Comparison of ENCODE assay signal across 1 cellular context in the genomic region with DNA sequence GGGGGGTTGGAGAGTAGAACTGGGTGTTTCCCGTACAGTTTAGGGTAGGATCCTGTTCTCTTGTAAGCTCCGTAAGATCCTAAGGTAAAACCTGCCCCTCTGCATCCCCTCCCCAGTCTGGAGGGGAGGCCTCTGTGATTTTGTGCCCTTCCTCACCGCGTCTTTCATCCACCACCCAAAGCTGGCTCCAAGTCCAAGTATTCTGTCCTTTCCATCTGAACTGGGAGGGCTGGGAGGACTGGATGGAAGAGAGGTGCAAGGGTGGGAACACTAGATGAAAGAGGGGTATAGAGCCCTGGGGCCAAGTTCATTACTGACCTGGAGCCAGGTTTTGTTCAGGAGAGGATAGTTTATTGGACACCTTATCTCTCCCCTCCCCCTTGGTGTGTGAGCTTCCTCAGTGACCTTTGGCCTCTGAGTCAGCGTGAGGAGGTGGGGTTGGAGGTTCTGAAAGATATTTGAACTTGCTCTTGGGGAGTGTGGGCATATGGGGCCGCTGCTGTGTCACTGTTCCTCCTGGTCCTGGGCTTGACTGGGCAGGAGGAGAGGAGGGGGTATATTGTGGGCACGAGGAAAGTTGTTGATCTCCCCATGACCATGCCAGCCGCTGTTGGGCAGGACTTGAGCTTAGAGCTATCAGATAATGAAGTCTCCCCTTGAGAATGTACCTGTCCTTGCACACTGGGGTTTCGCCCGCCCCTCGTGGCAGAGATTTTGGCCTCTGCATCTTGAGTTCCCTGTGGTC.
TF ChIP-seq lines count a peak whose summit lies in the region.

No MANE protein-coding gene starts in this region.

TF ChIP-seq in HepG2, 621 proteins besides CTCF, POLR2A, EP300 and RAD21 (continued from another document and continues in another):
- TF ChIP-seq, protein P1, sequence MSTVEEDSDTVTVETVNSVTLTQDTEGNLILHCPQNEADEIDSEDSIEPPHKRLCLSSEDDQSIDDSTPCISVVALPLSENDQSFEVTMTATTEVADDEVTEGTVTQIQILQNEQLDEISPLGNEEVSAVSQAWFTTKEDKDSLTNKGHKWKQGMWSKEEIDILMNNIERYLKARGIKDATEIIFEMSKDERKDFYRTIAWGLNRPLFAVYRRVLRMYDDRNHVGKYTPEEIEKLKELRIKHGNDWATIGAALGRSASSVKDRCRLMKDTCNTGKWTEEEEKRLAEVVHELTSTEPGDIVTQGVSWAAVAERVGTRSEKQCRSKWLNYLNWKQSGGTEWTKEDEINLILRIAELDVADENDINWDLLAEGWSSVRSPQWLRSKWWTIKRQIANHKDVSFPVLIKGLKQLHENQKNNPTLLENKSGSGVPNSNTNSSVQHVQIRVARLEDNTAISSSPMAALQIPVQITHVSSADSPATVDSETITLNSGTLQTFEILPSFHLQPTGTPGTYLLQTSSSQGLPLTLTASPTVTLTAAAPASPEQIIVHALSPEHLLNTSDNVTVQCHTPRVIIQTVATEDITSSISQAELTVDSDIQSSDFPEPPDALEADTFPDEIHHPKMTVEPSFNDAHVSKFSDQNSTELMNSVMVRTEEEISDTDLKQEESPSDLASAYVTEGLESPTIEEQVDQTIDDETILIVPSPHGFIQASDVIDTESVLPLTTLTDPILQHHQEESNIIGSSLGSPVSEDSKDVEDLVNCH (CRISPR knock-in tag; IDR thresholded peaks at IDR 0.05) = no peak
- TF ChIP-seq NAIF1 (CRISPR knock-in tag; IDR thresholded peaks at IDR 0.05; ENCODE audit: borderline replicate concordance) (no peak), LCORL (IDR thresholded peaks at IDR 0.05) (peak; percentile 28; the same call in 1 of the 2 replicates), LCORL (CRISPR knock-in tag; IDR thresholded peaks at IDR 0.05) (peak; percentile 61; the same call in 1 of the 2 replicates), ZNF652 (CRISPR knock-in tag; IDR thresholded peaks at IDR 0.05; ENCODE audit: borderline replicate concordance, low read depth) (peak; percentile 63; the same call in 1 of the 2 replicates), KAT8 (CRISPR knock-in tag; IDR thresholded peaks at IDR 0.05) (peak; percentile 81), ZNF615 (CRISPR knock-in tag; IDR thresholded peaks at IDR 0.05; ENCODE audit: borderline replicate concordance) (peak; percentile 48; the same call in 1 of the 2 replicates), GTF2F1 (IDR thresholded peaks at IDR 0.05; ENCODE audit: low read length) (0 out of 2 replicates have a peak, but pooled peaks have one; percentile 44), SOX5 (CRISPR knock-in tag; IDR thresholded peaks at IDR 0.05; ENCODE audit: borderline replicate concordance) (peak; percentile 81; the same call in 1 of the 2 replicates), MTA3 (CRISPR knock-in tag; IDR thresholded peaks at IDR 0.05) (no peak), HNRNPL (IDR thresholded peaks at IDR 0.05; ENCODE audit: low read depth, low read length) (peak; percentile 94), NFIC (IDR thresholded peaks at IDR 0.05; ENCODE audit: low read length) (peak; percentile 56; the same call in 1 of the 2 replicates), ZFP90 (CRISPR knock-in tag; IDR thresholded peaks at IDR 0.05; ENCODE audit: borderline replicate concordance) (peak; percentile 81; the same call in 1 of the 2 replicates), KLF9 (CRISPR knock-in tag; IDR thresholded peaks at IDR 0.05; ENCODE audit: low read depth) (0 out of 2 replicates have a peak, but pooled peaks have one; percentile 51), FOSL1 (CRISPR knock-in tag; IDR thresholded peaks at IDR 0.05; ENCODE audit: borderline replicate concordance) (peak; percentile 98), ZNF441 (CRISPR knock-in tag; IDR thresholded peaks at IDR 0.05; ENCODE audit: borderline replicate concordance) (peak; percentile 38; the same call in 1 of the 2 replicates), SMAD1 (CRISPR knock-in tag; IDR thresholded peaks at IDR 0.05; ENCODE audit: borderline replicate concordance, low read depth) (peak; percentile 50; the same call in 1 of the 2 replicates), ZNF607 (CRISPR knock-in tag; IDR thresholded peaks at IDR 0.05; ENCODE audit: borderline replicate concordance) (peak; percentile 61), ZNF431 (CRISPR knock-in tag; IDR thresholded peaks at IDR 0.05; ENCODE audit: borderline replicate concordance, low read depth) (peak; percentile 82; the same call in 1 of the 2 replicates), ZNF883 (CRISPR knock-in tag; IDR thresholded peaks at IDR 0.05; ENCODE audit: not compliant biosample characterization) (no peak), KDM3A (CRISPR knock-in tag; IDR thresholded peaks at IDR 0.05; ENCODE audit: low read depth) (peak; percentile 93), SNAPC2 (CRISPR knock-in tag; IDR thresholded peaks at IDR 0.05) (0 out of 2 replicates have a peak, but pooled peaks have one; percentile 65), ELF4 (CRISPR knock-in tag; IDR thresholded peaks at IDR 0.05; ENCODE audit: borderline replicate concordance) (no peak), ZNF160 (CRISPR knock-in tag; IDR thresholded peaks at IDR 0.05) (peak; percentile 49; the same call in 1 of the 2 replicates), SMARCC2 (IDR thresholded peaks at IDR 0.05) (0 out of 2 replicates have a peak, but pooled peaks have one; percentile 59), BORCS8-MEF2B (CRISPR knock-in tag; IDR thresholded peaks at IDR 0.05) (peak; percentile 65; the same call in 1 of the 2 replicates), ERF (CRISPR knock-in tag; IDR thresholded peaks at IDR 0.05) (peak; percentile 96), ASH2L (IDR thresholded peaks at IDR 0.05; ENCODE audit: insufficient read length, low read depth, low read length) (peak; percentile 43), DPF2 (CRISPR knock-in tag; IDR thresholded peaks at IDR 0.05; ENCODE audit: borderline replicate concordance, low read depth) (peak; percentile 87), RCOR2 (CRISPR knock-in tag; IDR thresholded peaks at IDR 0.05) (peak; percentile 34; the same call in 1 of the 2 replicates), SAP130 (CRISPR knock-in tag; IDR thresholded peaks at IDR 0.05; ENCODE audit: low read depth) (peak; percentile 99), POGZ (CRISPR knock-in tag; IDR thresholded peaks at IDR 0.05) (peak; percentile 24; the same call in 1 of the 2 replicates)
- TF ChIP-seq, protein P2, sequence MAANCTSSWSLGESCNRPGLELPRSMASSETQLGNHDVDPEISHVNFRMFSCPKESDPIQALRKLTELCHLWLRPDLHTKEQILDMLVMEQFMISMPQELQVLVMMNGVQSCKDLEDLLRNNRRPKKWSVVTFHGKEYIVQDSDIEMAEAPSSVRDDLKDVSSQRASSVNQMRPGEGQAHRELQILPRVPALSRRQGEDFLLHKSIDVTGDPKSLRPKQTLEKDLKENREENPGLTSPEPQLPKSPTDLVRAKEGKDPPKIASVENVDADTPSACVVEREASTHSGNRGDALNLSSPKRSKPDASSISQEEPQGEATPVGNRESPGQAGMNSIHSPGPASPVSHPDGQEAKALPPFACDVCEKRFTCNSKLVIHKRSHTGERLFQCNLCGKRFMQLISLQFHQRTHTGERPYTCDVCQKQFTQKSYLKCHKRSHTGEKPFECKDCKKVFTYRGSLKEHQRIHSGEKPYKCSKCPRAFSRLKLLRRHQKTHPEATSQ (CRISPR knock-in tag; IDR thresholded peaks at IDR 0.05; ENCODE audit: borderline replicate concordance) = peak; percentile 54; the same call in 1 of the 2 replicates
- TF ChIP-seq, protein P3, sequence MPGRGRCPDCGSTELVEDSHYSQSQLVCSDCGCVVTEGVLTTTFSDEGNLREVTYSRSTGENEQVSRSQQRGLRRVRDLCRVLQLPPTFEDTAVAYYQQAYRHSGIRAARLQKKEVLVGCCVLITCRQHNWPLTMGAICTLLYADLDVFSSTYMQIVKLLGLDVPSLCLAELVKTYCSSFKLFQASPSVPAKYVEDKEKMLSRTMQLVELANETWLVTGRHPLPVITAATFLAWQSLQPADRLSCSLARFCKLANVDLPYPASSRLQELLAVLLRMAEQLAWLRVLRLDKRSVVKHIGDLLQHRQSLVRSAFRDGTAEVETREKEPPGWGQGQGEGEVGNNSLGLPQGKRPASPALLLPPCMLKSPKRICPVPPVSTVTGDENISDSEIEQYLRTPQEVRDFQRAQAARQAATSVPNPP (CRISPR knock-in tag; IDR thresholded peaks at IDR 0.05) = no peak
- TF ChIP-seq, protein P4, sequence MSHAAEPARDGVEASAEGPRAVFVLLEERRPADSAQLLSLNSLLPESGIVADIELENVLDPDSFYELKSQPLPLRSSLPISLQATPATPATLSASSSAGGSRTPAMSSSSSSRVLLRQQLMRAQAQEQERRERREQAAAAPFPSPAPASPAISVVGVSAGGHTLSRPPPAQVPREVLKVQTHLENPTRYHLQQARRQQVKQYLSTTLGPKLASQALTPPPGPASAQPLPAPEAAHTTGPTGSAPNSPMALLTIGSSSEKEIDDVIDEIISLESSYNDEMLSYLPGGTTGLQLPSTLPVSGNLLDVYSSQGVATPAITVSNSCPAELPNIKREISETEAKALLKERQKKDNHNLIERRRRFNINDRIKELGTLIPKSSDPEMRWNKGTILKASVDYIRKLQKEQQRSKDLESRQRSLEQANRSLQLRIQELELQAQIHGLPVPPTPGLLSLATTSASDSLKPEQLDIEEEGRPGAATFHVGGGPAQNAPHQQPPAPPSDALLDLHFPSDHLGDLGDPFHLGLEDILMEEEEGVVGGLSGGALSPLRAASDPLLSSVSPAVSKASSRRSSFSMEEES (CRISPR knock-in tag; IDR thresholded peaks at IDR 0.05) = peak; percentile 60
- TF ChIP-seq, protein P5, sequence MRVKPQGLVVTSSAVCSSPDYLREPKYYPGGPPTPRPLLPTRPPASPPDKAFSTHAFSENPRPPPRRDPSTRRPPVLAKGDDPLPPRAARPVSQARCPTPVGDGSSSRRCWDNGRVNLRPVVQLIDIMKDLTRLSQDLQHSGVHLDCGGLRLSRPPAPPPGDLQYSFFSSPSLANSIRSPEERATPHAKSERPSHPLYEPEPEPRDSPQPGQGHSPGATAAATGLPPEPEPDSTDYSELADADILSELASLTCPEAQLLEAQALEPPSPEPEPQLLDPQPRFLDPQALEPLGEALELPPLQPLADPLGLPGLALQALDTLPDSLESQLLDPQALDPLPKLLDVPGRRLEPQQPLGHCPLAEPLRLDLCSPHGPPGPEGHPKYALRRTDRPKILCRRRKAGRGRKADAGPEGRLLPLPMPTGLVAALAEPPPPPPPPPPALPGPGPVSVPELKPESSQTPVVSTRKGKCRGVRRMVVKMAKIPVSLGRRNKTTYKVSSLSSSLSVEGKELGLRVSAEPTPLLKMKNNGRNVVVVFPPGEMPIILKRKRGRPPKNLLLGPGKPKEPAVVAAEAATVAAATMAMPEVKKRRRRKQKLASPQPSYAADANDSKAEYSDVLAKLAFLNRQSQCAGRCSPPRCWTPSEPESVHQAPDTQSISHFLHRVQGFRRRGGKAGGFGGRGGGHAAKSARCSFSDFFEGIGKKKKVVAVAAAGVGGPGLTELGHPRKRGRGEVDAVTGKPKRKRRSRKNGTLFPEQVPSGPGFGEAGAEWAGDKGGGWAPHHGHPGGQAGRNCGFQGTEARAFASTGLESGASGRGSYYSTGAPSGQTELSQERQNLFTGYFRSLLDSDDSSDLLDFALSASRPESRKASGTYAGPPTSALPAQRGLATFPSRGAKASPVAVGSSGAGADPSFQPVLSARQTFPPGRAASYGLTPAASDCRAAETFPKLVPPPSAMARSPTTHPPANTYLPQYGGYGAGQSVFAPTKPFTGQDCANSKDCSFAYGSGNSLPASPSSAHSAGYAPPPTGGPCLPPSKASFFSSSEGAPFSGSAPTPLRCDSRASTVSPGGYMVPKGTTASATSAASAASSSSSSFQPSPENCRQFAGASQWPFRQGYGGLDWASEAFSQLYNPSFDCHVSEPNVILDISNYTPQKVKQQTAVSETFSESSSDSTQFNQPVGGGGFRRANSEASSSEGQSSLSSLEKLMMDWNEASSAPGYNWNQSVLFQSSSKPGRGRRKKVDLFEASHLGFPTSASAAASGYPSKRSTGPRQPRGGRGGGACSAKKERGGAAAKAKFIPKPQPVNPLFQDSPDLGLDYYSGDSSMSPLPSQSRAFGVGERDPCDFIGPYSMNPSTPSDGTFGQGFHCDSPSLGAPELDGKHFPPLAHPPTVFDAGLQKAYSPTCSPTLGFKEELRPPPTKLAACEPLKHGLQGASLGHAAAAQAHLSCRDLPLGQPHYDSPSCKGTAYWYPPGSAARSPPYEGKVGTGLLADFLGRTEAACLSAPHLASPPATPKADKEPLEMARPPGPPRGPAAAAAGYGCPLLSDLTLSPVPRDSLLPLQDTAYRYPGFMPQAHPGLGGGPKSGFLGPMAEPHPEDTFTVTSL (CRISPR knock-in tag; IDR thresholded peaks at IDR 0.05; ENCODE audit: borderline replicate concordance) = peak; percentile 54; the same call in 1 of the 2 replicates
- TF ChIP-seq, protein P6, sequence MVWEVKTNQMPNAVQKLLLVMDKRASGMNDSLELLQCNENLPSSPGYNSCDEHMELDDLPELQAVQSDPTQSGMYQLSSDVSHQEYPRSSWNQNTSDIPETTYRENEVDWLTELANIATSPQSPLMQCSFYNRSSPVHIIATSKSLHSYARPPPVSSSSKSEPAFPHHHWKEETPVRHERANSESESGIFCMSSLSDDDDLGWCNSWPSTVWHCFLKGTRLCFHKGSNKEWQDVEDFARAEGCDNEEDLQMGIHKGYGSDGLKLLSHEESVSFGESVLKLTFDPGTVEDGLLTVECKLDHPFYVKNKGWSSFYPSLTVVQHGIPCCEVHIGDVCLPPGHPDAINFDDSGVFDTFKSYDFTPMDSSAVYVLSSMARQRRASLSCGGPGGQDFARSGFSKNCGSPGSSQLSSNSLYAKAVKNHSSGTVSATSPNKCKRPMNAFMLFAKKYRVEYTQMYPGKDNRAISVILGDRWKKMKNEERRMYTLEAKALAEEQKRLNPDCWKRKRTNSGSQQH (CRISPR knock-in tag; IDR thresholded peaks at IDR 0.05; ENCODE audit: low read depth) = peak; percentile 83; the same call in 1 of the 2 replicates
- TF ChIP-seq, protein P7, sequence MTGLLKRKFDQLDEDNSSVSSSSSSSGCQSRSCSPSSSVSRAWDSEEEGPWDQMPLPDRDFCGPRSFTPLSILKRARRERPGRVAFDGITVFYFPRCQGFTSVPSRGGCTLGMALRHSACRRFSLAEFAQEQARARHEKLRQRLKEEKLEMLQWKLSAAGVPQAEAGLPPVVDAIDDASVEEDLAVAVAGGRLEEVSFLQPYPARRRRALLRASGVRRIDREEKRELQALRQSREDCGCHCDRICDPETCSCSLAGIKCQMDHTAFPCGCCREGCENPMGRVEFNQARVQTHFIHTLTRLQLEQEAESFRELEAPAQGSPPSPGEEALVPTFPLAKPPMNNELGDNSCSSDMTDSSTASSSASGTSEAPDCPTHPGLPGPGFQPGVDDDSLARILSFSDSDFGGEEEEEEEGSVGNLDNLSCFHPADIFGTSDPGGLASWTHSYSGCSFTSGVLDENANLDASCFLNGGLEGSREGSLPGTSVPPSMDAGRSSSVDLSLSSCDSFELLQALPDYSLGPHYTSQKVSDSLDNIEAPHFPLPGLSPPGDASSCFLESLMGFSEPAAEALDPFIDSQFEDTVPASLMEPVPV (CRISPR knock-in tag; IDR thresholded peaks at IDR 0.05) = peak; percentile 49; the same call in 1 of the 2 replicates
